1 cellular context compared by ENCODE assay signal in the genomic region with DNA sequence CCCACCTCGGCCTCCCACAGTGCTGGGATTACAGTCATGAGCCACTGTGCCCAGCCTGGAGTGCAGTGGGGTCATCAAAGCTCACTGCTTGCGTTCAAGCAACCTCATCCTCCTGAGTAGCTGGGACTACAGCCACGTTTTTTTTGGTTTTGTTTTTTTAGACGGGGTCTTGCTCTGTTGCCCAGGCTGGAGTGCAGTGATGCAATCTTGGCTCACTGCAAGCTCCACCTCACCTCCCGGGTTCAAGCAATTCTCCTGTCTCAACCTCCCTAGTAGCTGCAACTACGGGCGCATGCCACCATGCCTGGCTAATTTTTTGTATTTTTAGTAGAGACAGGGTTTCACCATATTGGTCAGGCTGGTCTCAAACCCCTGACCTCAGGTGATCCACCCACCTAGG. TPM values are rescaled to one million over a fixed set of nuclear protein-coding genes. Genes with fewer than 3 reads are reported as not detected.
"Had no signal": no experiment of that assay in that cellular context is flagged by ENCODE, and none has a peak within 500 bp of the region (broad histone marks: within the 10 kb centered on the region; RNA-seq: fewer than 3 reads in every experiment).

No MANE protein-coding gene starts in this region.

RNA-seq across cellular contexts. Expression of a gene that starts 57.4 kb away (rescaled TPM):
- total RNA-seq: OCI-LY7 had no signal
